ENCODE assay signal across 19 cellular contexts in the genomic region with DNA sequence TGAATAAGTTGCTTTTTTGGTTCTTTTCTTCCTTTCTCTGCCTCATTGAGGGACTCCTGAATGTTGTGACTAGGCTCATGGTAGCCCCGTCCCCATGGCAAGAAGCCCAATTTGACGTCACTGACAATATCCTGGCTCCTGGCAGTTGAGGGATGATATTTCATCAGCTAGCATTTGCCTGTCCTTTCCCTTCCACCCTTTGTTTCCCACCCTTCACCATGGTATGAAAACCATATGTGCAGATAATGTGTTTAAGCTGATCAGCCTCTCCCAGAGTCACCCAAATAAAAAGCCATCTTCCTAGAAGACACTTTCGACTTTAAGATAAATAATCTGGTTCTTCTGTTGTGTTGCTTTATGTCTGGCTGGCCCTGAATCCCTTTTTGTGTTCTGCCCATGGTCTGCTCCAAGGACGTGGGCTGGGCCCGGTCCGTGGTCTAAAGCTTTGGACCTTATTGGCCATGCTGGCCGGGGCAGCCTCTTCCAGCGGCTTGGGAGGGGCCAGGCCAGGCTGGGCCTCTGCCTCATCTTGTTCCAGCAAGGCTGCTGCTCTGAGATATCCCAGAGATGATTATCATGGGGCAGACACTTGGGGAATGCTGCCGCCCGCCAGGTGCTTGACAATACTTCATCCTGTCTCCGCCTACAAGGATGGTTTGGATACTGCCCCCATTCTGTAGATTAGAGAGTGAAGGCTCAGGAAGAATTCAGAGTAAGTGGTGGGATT. TPM values are rescaled to one million over a fixed set of nuclear protein-coding genes. Genes with fewer than 3 reads are reported as not detected.
DNase-seq lines count a peak whose midpoint lies in the region; TF ChIP-seq lines count a peak whose summit lies in the region.
"Had no signal": no experiment of that assay in that cellular context is flagged by ENCODE, and none has a peak within 500 bp of the region (broad histone marks: within the 10 kb centered on the region; RNA-seq: fewer than 3 reads in every experiment).

No MANE protein-coding gene starts in this region.

- no peak overlapping the region for H3K27ac Mint-ChIP-seq in H9

- no peak overlapping the region for H2BK20ac ChIP-seq in H9 (ENCODE audit: low read depth, low read length, poor library complexity, severe bottlenecking)

- H3K36me3 ChIP-seq in SK-N-MC (ENCODE audit: insufficient read depth, low read length) (no peaks in the 10 kb centered on the region), rectal smooth muscle tissue (ENCODE audit: control insufficient read depth, insufficient read depth, low read length) (no peaks in the 10 kb centered on the region)
- H3K36me3 ChIP-seq in effector memory CD4-positive, alpha-beta T cell (ENCODE audit: control insufficient read depth, insufficient read depth, low read length) = no peaks in the 10 kb centered on the region
- H3K36me3 ChIP-seq: BLaER1 treated with 17β-estradiol and CSF1 and Interleukin-3, amounts not matched to agents 10 nM and 100 nM; lower lobe of right lung; upper lobe of right lung had no signal

- no peak overlapping the region for H4K91ac ChIP-seq in H9 (ENCODE audit: insufficient read length, low read depth, low read length)

- peaks cover 27% of the 10 kb centered on the region for H3K27me3 ChIP-seq in H9 (ENCODE audit: insufficient read depth, low read length)
- H3K27me3 ChIP-seq in rectal smooth muscle tissue (ENCODE audit: control insufficient read depth, insufficient read depth, low read length) = peaks cover 7% of the 10 kb centered on the region
- H3K27me3 ChIP-seq in effector memory CD4-positive, alpha-beta T cell (replicated peaks; ENCODE audit: control insufficient read depth, insufficient read depth, low read length, poor library complexity, severe bottlenecking) = no peaks in the 10 kb centered on the region

- TF ChIP-seq CTCF in H9 (conservative IDR thresholded peaks at IDR 0.05) (no peak), fibroblast of the aortic adventitia (IDR thresholded peaks at IDR 0.05; ENCODE audit: insufficient read depth, low read length) (no peak)

- no peak overlapping the region for H2BK15ac ChIP-seq in H9 (ENCODE audit: low read depth, low read length)

- DNase-seq in H9 (peak; percentile 60), SK-N-MC (ENCODE audit: low read depth, low spot score) (no peak), fibroblast of the aortic adventitia (ENCODE audit: low read depth) (peak; percentile 16), GOT3 (lab: John Stamatoyannopoulos, UW) (no peak), germinal center (ENCODE audit: low spot score) (no peak)
- DNase-seq in effector memory CD4-positive, alpha-beta T cell = no peak
- DNase-seq: activated gamma-delta T cell; aorta; DND-41; lower lobe of right lung; NCI-H1092; NCI-H345; PC-3; stimulated activated CD4-positive, alpha-beta T cell treated with anti-CD3 and anti-CD28 coated beads, Interleukin-4, amount 100 ng/mL, for 24 hours; upper lobe of right lung had no signal

- H4K8ac ChIP-seq in H9 (replicated peaks; ENCODE audit: insufficient read length, low read depth, low read length) = no peak overlapping the region

- no CpG with 5 or more reads among the region's 11 CpGs for WGBS in H9 (ENCODE audit: extremely low coverage, insufficient read length, low lambda C conversion rate)

- no peak overlapping the region for H3K4me3 Mint-ChIP-seq in H9

- H2AK5ac ChIP-seq in H9 (ENCODE audit: insufficient read length, low read length) = no peak overlapping the region

- no peak overlapping the region for H4K5ac ChIP-seq in H9 (ENCODE audit: insufficient read length, low read depth, low read length)

- H3K56ac ChIP-seq in H9 (ENCODE audit: insufficient read length, low read depth, low read length) = no peak overlapping the region

- H3K4me3 ChIP-seq in SK-N-MC = no peak overlapping the region
- no peak overlapping the region for H3K4me3 ChIP-seq in fibroblast of the aortic adventitia (ENCODE audit: low read depth, low read length)
- H3K4me3 ChIP-seq in rectal smooth muscle tissue (ENCODE audit: low read length) = no peak overlapping the region
- H3K4me3 ChIP-seq in effector memory CD4-positive, alpha-beta T cell (ENCODE audit: insufficient read depth, low read depth, low read length, poor library complexity, severe bottlenecking) = no peak overlapping the region
- H3K4me3 ChIP-seq: BLaER1 treated with 17β-estradiol and CSF1 and Interleukin-3, amounts not matched to agents 10 nM and 100 nM; coronary artery; lower lobe of right lung; upper lobe of right lung had no signal

- H3K79me2 ChIP-seq in H9 (ENCODE audit: insufficient read depth, low read length) = no peaks in the 10 kb centered on the region

- H3K9ac ChIP-seq in H9 (ENCODE audit: extremely low read depth, insufficient read length, low read length) = no peak overlapping the region
- H3K9ac ChIP-seq in SK-N-MC (ENCODE audit: insufficient read length) = no peak overlapping the region
- no peak overlapping the region for H3K9ac ChIP-seq in rectal smooth muscle tissue (ENCODE audit: low read length)
- H3K9ac ChIP-seq: BLaER1 treated with 17β-estradiol and CSF1 and Interleukin-3, amounts not matched to agents 10 nM and 100 nM had no signal

- no peak overlapping the region; the same call in 1 of the 2 replicates for H3K14ac ChIP-seq in H9 (ENCODE audit: insufficient read depth, low read length)

- H3T11ph ChIP-seq in H9 (ENCODE audit: low read length) = no peak overlapping the region

- no peaks in the 10 kb centered on the region for H3K9me3 ChIP-seq in H9 (ENCODE audit: control insufficient read depth, low read depth, low read length)
- no peaks in the 10 kb centered on the region for H3K9me3 ChIP-seq in SK-N-MC (ENCODE audit: low read depth, low read length)
- no peaks in the 10 kb centered on the region for H3K9me3 ChIP-seq in effector memory CD4-positive, alpha-beta T cell (ENCODE audit: control insufficient read depth, low read length)
- H3K9me3 ChIP-seq: BLaER1 treated with 17β-estradiol and CSF1 and Interleukin-3, amounts not matched to agents 10 nM and 100 nM; lower lobe of right lung; upper lobe of right lung had no signal

- H2BK5ac ChIP-seq in H9 (ENCODE audit: insufficient read length, low read length) = no peak overlapping the region

- H2BK120ac ChIP-seq in H9 (ENCODE audit: low read depth, low read length, poor library complexity, severe bottlenecking) = no peak overlapping the region

- no peak overlapping the region for H2AFZ ChIP-seq in H9 (ENCODE audit: low read length)

- no peak overlapping the region for H3K23ac ChIP-seq in H9 (ENCODE audit: insufficient read length, low read depth, low read length)

- no peaks in the 10 kb centered on the region for H3K79me1 ChIP-seq in H9 (ENCODE audit: insufficient read depth, low read depth, low read length, poor library complexity, severe bottlenecking)

- H3K4me2 ChIP-seq in H9 (ENCODE audit: insufficient read depth, insufficient read length, low read length) = no peak overlapping the region
- H3K4me2 ChIP-seq: BLaER1 treated with 17β-estradiol and CSF1 and Interleukin-3, amounts not matched to agents 10 nM and 100 nM had no signal

- no peaks in the 10 kb centered on the region; a peak in 3 of 5 replicates for H3K9me3 Mint-ChIP-seq in H9

- no peak overlapping the region for H3K18ac ChIP-seq in H9 (ENCODE audit: insufficient read length, low read depth, low read length)

- H2BK12ac ChIP-seq in H9 (ENCODE audit: insufficient read length, low read depth, low read length) = no peak overlapping the region

- H3K4me1 Mint-ChIP-seq in H9 = peaks cover 73 to 86% of the 10 kb centered on the region in 2 experiments

- peaks cover 6% of the 10 kb centered on the region; the same call in 1 of the 2 replicates for H3K4me1 ChIP-seq in H9 (ENCODE audit: insufficient read depth, low read length)
- peaks cover 42% of the 10 kb centered on the region for H3K4me1 ChIP-seq in rectal smooth muscle tissue (ENCODE audit: control insufficient read depth, insufficient read depth, low read length)
- H3K4me1 ChIP-seq in effector memory CD4-positive, alpha-beta T cell (ENCODE audit: control insufficient read depth, insufficient read depth, low read length, poor library complexity, severe bottlenecking) = peaks cover 22% of the 10 kb centered on the region

- H3K4ac ChIP-seq in H9 (ENCODE audit: low read depth, low read length) = no peak overlapping the region

- H3K27ac ChIP-seq in H9 (ENCODE audit: insufficient read length, low read depth, low read length) = no peak overlapping the region
- H3K27ac ChIP-seq in SK-N-MC = peak overlapping the region; percentile 76
- peak overlapping the region; percentile 71 for H3K27ac ChIP-seq in rectal smooth muscle tissue (ENCODE audit: low read depth, low read length)
- H3K27ac ChIP-seq in effector memory CD4-positive, alpha-beta T cell (ENCODE audit: insufficient read depth, low read length, poor library complexity, severe bottlenecking) = no peak overlapping the region
- H3K27ac ChIP-seq: BLaER1 treated with 17β-estradiol and CSF1 and Interleukin-3, amounts not matched to agents 10 nM and 100 nM; coronary artery; lower lobe of right lung; upper lobe of right lung had no signal

- peaks cover 10% of the 10 kb centered on the region for H3K23me2 ChIP-seq in H9 (ENCODE audit: insufficient read length, low read depth, low read length, poor library complexity, severe bottlenecking)

- H3K27me3 Mint-ChIP-seq in H9 (ENCODE audit: low read depth) = peaks cover 55% of the 10 kb centered on the region

- H4K20me1 ChIP-seq in H9 (ENCODE audit: control insufficient read depth, insufficient read depth, insufficient read length) = no peaks in the 10 kb centered on the region

- peaks cover 0 to 1% (median 0%) of the 10 kb centered on the region in 3 experiments; a peak in 2 of 7 replicates for H3K36me3 Mint-ChIP-seq in H9 (ENCODE audit: insufficient read depth in 1 of 3, low read depth in 3 of 3)

RNA-seq across cellular contexts. Expression of gene TSPAN18, which starts 5.1 kb away (rescaled TPM):
- total RNA-seq in H9 (2021) = 25.3 and 26.5 TPM in 2 replicates
- total RNA-seq in fibroblast of the aortic adventitia (ENCODE audit: low replicate concordance) = under 0.01 and 0.49 TPM in 2 replicates
- total RNA-seq: fibroblast of lung, PC-3 had no signal

Comparison
In these comparisons a context has a peak if more than half of its experiments do, and no peak if none do; other contexts are left out.
1. DNase-seq: peak in H9 (single experiment) and fibroblast of the aortic adventitia (single experiment); none in SK-N-MC (single experiment), GOT3 (single experiment), effector memory CD4-positive, alpha-beta T cell (0 of 3) and germinal center (single experiment).
2. H3K27ac ChIP-seq: peak in SK-N-MC (single experiment) and rectal smooth muscle tissue (single experiment); none in H9 (single experiment) and effector memory CD4-positive, alpha-beta T cell (single experiment).
3. RNA of gene TSPAN18, which starts 5.1 kb away (total RNA-seq): 25.3 to 26.5 TPM in H9; under 0.01 to 0.49 TPM in fibroblast of the aortic adventitia; every median in the first group is over 10 times any median in the second.